40 cellular contexts compared by ENCODE assay signal in genomic region chr15:28879551-28879950, GRCh38. TPM values are rescaled to one million over a fixed set of nuclear protein-coding genes. Genes with fewer than 3 reads are reported as not detected.
"Had no signal": no experiment of that assay in that cellular context is flagged by ENCODE, and none has a peak within 500 bp of the region (broad histone marks: within the 10 kb centered on the region; RNA-seq: fewer than 3 reads in every experiment).

No MANE protein-coding gene starts in this region.

- H3K27ac Mint-ChIP-seq: activated B cell treated with CpG ODN at 0.5 μM for 24 hours; activated CD4-positive, alpha-beta memory T cell treated with anti-CD3 and anti-CD28 coated beads for 36 hours; activated CD4-positive, alpha-beta T cell treated with anti-CD3 and anti-CD28 coated beads, Interleukin-2, amount 10 ng/mL, durations not matched to agents 24 days and 14 days; activated CD8-positive, alpha-beta T cell treated with anti-CD3 and anti-CD28 coated beads for 36 hours; activated naive CD4-positive, alpha-beta T cell treated with anti-CD3 and anti-CD28 coated beads for 36 hours; activated naive CD8-positive, alpha-beta T cell treated with anti-CD3 and anti-CD28 coated beads for 36 hours; activated T-cell treated with anti-CD3 and anti-CD28 coated beads, Interleukin-2, amount 50 U/mL, for 72 hours; activated T-helper 1 cell treated with anti-CD3 and anti-CD28 coated beads, Interleukin-12 subunit alpha, Interleukin-12 subunit beta, Interleukin-2, Interleukin-4 antibody, amounts not matched to agents 30 ng/mL and 10 ng/mL and 1 ng/mL, durations not matched to agents 14 hours and 24 hours and 36 hours; activated T-helper 17 cell treated with anti-CD3 and anti-CD28 coated beads, Interleukin-2, amount 50 U/mL, for 72 hours; T-helper 1 cell treated with Interleukin-12 subunit alpha and Interleukin-12 subunit beta and Interleukin-4 antibody, amounts not matched to agents 30 μg/mL and 1 μg/mL, for 36 hours; T-helper 2 cell treated with Interferon-gamma antibody and Interleukin-4, amounts not matched to agents 5 μg/mL and 100 μg/mL, for 36 hours had no signal

- H3K27ac ChIP-seq: adrenal gland, brain microvascular endothelial cell, breast epithelium, VCaP had no signal

- H3K9me3 Mint-ChIP-seq: activated B cell treated with CpG ODN at 0.5 μM for 24 hours; activated CD4-positive, alpha-beta memory T cell treated with anti-CD3 and anti-CD28 coated beads for 36 hours; activated CD4-positive, alpha-beta T cell treated with anti-CD3 and anti-CD28 coated beads, Interleukin-2, amount 10 ng/mL, durations not matched to agents 24 days and 14 days; activated CD8-positive, alpha-beta T cell treated with anti-CD3 and anti-CD28 coated beads for 36 hours; activated naive CD4-positive, alpha-beta T cell treated with anti-CD3 and anti-CD28 coated beads for 36 hours; activated naive CD4-positive, alpha-beta T cell treated with anti-CD3 and anti-CD28 coated beads, Interleukin-2, amount 50 U/mL, for 72 hours; activated naive CD8-positive, alpha-beta T cell treated with anti-CD3 and anti-CD28 coated beads for 36 hours; activated T-cell treated with anti-CD3 and anti-CD28 coated beads, Interleukin-2, amount 50 U/mL, for 4 hours; activated T-cell treated with anti-CD3 and anti-CD28 coated beads, Interleukin-2, amount 50 U/mL, for 72 hours; activated T-helper 1 cell treated with anti-CD3 and anti-CD28 coated beads, Interleukin-12 subunit alpha, Interleukin-12 subunit beta, Interleukin-2, Interleukin-4 antibody, amounts not matched to agents 30 ng/mL and 10 ng/mL and 1 ng/mL, durations not matched to agents 14 hours and 24 hours and 36 hours; activated T-helper 17 cell treated with anti-CD3 and anti-CD28 coated beads, Interleukin-2, amount 50 U/mL, for 72 hours; T-helper 1 cell treated with Interleukin-12 subunit alpha and Interleukin-12 subunit beta and Interleukin-4 antibody, amounts not matched to agents 30 μg/mL and 1 μg/mL, for 36 hours; T-helper 2 cell treated with Interferon-gamma antibody and Interleukin-4, amounts not matched to agents 5 μg/mL and 100 μg/mL, for 36 hours had no signal

- H3K27me3 ChIP-seq: adrenal gland, body of pancreas, brain microvascular endothelial cell, breast epithelium had no signal

- H3K27me3 Mint-ChIP-seq: activated CD4-positive, alpha-beta memory T cell treated with anti-CD3 and anti-CD28 coated beads for 36 hours; activated CD8-positive, alpha-beta T cell treated with anti-CD3 and anti-CD28 coated beads for 36 hours; activated naive CD8-positive, alpha-beta T cell treated with anti-CD3 and anti-CD28 coated beads for 36 hours; activated T-helper 17 cell treated with anti-CD3 and anti-CD28 coated beads, Interleukin-2, amount 50 U/mL, for 72 hours had no signal

- H3K4me1 ChIP-seq: adrenal gland, breast epithelium had no signal

- H3K4me3 Mint-ChIP-seq: activated B cell treated with CpG ODN at 0.5 μM for 24 hours; activated CD4-positive, alpha-beta memory T cell treated with anti-CD3 and anti-CD28 coated beads for 36 hours; activated CD4-positive, alpha-beta T cell treated with anti-CD3 and anti-CD28 coated beads, Interleukin-2, amount 10 ng/mL, durations not matched to agents 24 days and 14 days; activated CD8-positive, alpha-beta T cell treated with anti-CD3 and anti-CD28 coated beads for 36 hours; activated naive CD4-positive, alpha-beta T cell treated with anti-CD3 and anti-CD28 coated beads for 36 hours; activated naive CD8-positive, alpha-beta T cell treated with anti-CD3 and anti-CD28 coated beads for 36 hours; activated T-cell treated with anti-CD3 and anti-CD28 coated beads, Interleukin-2, amount 50 U/mL, for 4 hours; activated T-cell treated with anti-CD3 and anti-CD28 coated beads, Interleukin-2, amount 50 U/mL, for 72 hours; activated T-helper 1 cell treated with anti-CD3 and anti-CD28 coated beads, Interleukin-12 subunit alpha, Interleukin-12 subunit beta, Interleukin-2, Interleukin-4 antibody, amounts not matched to agents 30 ng/mL and 10 ng/mL and 1 ng/mL, durations not matched to agents 14 hours and 24 hours and 36 hours; activated T-helper 17 cell treated with anti-CD3 and anti-CD28 coated beads, Interleukin-2, amount 50 U/mL, for 72 hours; T-helper 1 cell treated with Interleukin-12 subunit alpha and Interleukin-12 subunit beta and Interleukin-4 antibody, amounts not matched to agents 30 μg/mL and 1 μg/mL, for 36 hours; T-helper 2 cell treated with Interferon-gamma antibody and Interleukin-4, amounts not matched to agents 5 μg/mL and 100 μg/mL, for 36 hours had no signal

- ATAC-seq: activated CD8-positive, alpha-beta T cell treated with anti-CD3 and anti-CD28 coated beads for 36 hours; activated naive CD4-positive, alpha-beta T cell treated with anti-CD3 and anti-CD28 coated beads, Interleukin-2, amount 50 U/mL, for 72 hours; activated T-cell treated with anti-CD3 and anti-CD28 coated beads, Interleukin-2, amount 50 U/mL, for 4 hours; activated T-cell treated with anti-CD3 and anti-CD28 coated beads, Interleukin-2, amount 50 U/mL, for 72 hours; activated T-helper 17 cell treated with anti-CD3 and anti-CD28 coated beads, Interleukin-2, amount 50 U/mL, for 72 hours; body of pancreas had no signal

- H3K36me3 ChIP-seq: adrenal gland, brain microvascular endothelial cell, breast epithelium had no signal

- H3K9me3 ChIP-seq: adrenal gland, body of pancreas, breast epithelium had no signal

- H3K36me3 Mint-ChIP-seq: activated CD4-positive, alpha-beta memory T cell treated with anti-CD3 and anti-CD28 coated beads for 36 hours; activated naive CD4-positive, alpha-beta T cell treated with anti-CD3 and anti-CD28 coated beads, Interleukin-2, amount 50 U/mL, for 72 hours; activated naive CD8-positive, alpha-beta T cell treated with anti-CD3 and anti-CD28 coated beads for 36 hours had no signal

- DNase-seq: activated B cell treated with CpG ODN at 0.5 μM for 24 hours; activated CD4-positive, alpha-beta memory T cell treated with anti-CD3 and anti-CD28 coated beads for 36 hours; activated CD4-positive, alpha-beta T cell treated with anti-CD3 and anti-CD28 coated beads for 4 hours; activated CD4-positive, alpha-beta T cell treated with anti-CD3 and anti-CD28 coated beads, Interleukin-2, amount 10 ng/mL, durations not matched to agents 24 days and 14 days; activated CD4-positive, alpha-beta T cell treated with anti-CD3 and anti-CD28 coated beads, Interleukin-2, amount 50 U/mL, for 1 hour; activated CD4-positive, alpha-beta T cell treated with anti-CD3 and anti-CD28 coated beads, Interleukin-2, amount 50 U/mL, for 4 hours; activated CD4-positive, CD25-positive, alpha-beta regulatory T cell treated with anti-CD3 and anti-CD28 coated beads, Interleukin-2, amount 50 U/mL, for 72 hours; activated CD8-positive, alpha-beta memory T cell treated with anti-CD3 and anti-CD28 coated beads, Interleukin-2, amount 50 U/mL, for 4 hours; activated CD8-positive, alpha-beta T cell treated with anti-CD3 and anti-CD28 coated beads for 36 hours; activated effector memory CD4-positive, alpha-beta T cell treated with anti-CD3 and anti-CD28 coated beads, Interleukin-2, amount 50 U/mL, for 16 hours; activated gamma-delta T cell treated with Interleukin-2 at 50 U/mL for 16 hours; activated naive CD4-positive, alpha-beta T cell; activated naive CD4-positive, alpha-beta T cell treated with anti-CD3 and anti-CD28 coated beads for 36 hours; activated naive CD4-positive, alpha-beta T cell treated with anti-CD3 and anti-CD28 coated beads, Interleukin-2, amount 50 U/mL, for 16 hours; activated naive CD8-positive, alpha-beta T cell treated with anti-CD3 and anti-CD28 coated beads for 36 hours; activated T-cell treated with anti-CD3 and anti-CD28 coated beads for 4 hours; activated T-cell treated with anti-CD3 and anti-CD28 coated beads, Interleukin-2, amount 50 U/mL, for 1 hour; activated T-cell treated with anti-CD3 and anti-CD28 coated beads, Interleukin-2, amount 50 U/mL, for 4 hours; activated T-cell treated with anti-CD3 and anti-CD28 coated beads, Interleukin-2, amount 50 U/mL, for 72 hours; adrenal gland; amniotic stem cell; body of pancreas; brain microvascular endothelial cell; central memory CD4-positive, alpha-beta T cell; T-helper 1 cell; T-helper 2 cell; T-helper 9 cell had no signal

- H3K4me1 Mint-ChIP-seq: activated B cell treated with CpG ODN at 0.5 μM for 24 hours; activated CD4-positive, alpha-beta T cell treated with anti-CD3 and anti-CD28 coated beads, Interleukin-2, amount 10 ng/mL, durations not matched to agents 24 days and 14 days; activated T-helper 17 cell treated with anti-CD3 and anti-CD28 coated beads, Interleukin-2, amount 50 U/mL, for 72 hours had no signal

- H3K4me3 ChIP-seq: adrenal gland, body of pancreas, breast epithelium had no signal

- FAIRE-seq: astrocyte, TTC549 had no signal

RNA-seq across cellular contexts. Expression of gene APBA2, which starts 6.2 kb away (rescaled TPM):
- total RNA-seq: activated B cell treated with CpG ODN at 0.5 μM for 24 hours had no signal

RNA-seq across cellular contexts. Expression of gene GOLGA6L7, which starts 31.1 kb away (rescaled TPM):
- total RNA-seq: activated B cell treated with CpG ODN at 0.5 μM for 24 hours; activated CD4-positive, alpha-beta memory T cell treated with anti-CD3 and anti-CD28 coated beads for 36 hours; activated CD4-positive, alpha-beta T cell treated with anti-CD3 and anti-CD28 coated beads, Interleukin-2, amount 10 ng/mL, durations not matched to agents 24 days and 14 days; activated CD8-positive, alpha-beta memory T cell treated with anti-CD3 and anti-CD28 coated beads for 36 hours; activated CD8-positive, alpha-beta T cell treated with anti-CD3 and anti-CD28 coated beads for 36 hours; activated naive CD4-positive, alpha-beta T cell treated with anti-CD3 and anti-CD28 coated beads for 36 hours; activated naive CD4-positive, alpha-beta T cell treated with anti-CD3 and anti-CD28 coated beads, Interleukin-2, amount 50 U/mL, for 72 hours; activated naive CD8-positive, alpha-beta T cell treated with anti-CD3 and anti-CD28 coated beads for 36 hours; activated T-cell treated with anti-CD3 and anti-CD28 coated beads, Interleukin-2, amount 50 U/mL, for 4 hours; activated T-cell treated with anti-CD3 and anti-CD28 coated beads, Interleukin-2, amount 50 U/mL, for 72 hours; activated T-helper 1 cell treated with anti-CD3 and anti-CD28 coated beads, Interleukin-12 subunit alpha, Interleukin-12 subunit beta, Interleukin-2, Interleukin-4 antibody, amounts not matched to agents 30 ng/mL and 10 ng/mL and 1 ng/mL, durations not matched to agents 14 hours and 24 hours and 36 hours; activated T-helper 17 cell treated with anti-CD3 and anti-CD28 coated beads, Interleukin-2, amount 50 U/mL, for 72 hours; adrenal gland; aorta; astrocyte; body of pancreas; breast epithelium; cardiac septum; cerebellum had no signal
- polyA plus RNA-seq: adrenal gland, aorta had no signal
